In genomic region chr12:120584343-120585149, GRCh38 we compare ENCODE assay signal across 1 cellular context.
A peak's percentile ranks its signal among the peaks of the same experiment; 100 is the strongest.
TF ChIP-seq lines count a peak whose summit lies in the region.

No MANE protein-coding gene starts in this region.

TF ChIP-seq in HepG2, 621 proteins besides CTCF, POLR2A, EP300 and RAD21 (continued from another document and continues in another):
- TF ChIP-seq FOXA1 (IDR thresholded peaks at IDR 0.05), result no peak
- TF ChIP-seq FOXA1 (CRISPR knock-in tag; IDR thresholded peaks at IDR 0.05), result no peak
- TF ChIP-seq MATR3 (CRISPR knock-in tag; IDR thresholded peaks at IDR 0.05), result no peak
- TF ChIP-seq ZNF24 (IDR thresholded peaks at IDR 0.05), result peak; percentile 78
- no peak for TF ChIP-seq MYNN (CRISPR knock-in tag; IDR thresholded peaks at IDR 0.05; ENCODE audit: low read depth)
- TF ChIP-seq, protein P1, sequence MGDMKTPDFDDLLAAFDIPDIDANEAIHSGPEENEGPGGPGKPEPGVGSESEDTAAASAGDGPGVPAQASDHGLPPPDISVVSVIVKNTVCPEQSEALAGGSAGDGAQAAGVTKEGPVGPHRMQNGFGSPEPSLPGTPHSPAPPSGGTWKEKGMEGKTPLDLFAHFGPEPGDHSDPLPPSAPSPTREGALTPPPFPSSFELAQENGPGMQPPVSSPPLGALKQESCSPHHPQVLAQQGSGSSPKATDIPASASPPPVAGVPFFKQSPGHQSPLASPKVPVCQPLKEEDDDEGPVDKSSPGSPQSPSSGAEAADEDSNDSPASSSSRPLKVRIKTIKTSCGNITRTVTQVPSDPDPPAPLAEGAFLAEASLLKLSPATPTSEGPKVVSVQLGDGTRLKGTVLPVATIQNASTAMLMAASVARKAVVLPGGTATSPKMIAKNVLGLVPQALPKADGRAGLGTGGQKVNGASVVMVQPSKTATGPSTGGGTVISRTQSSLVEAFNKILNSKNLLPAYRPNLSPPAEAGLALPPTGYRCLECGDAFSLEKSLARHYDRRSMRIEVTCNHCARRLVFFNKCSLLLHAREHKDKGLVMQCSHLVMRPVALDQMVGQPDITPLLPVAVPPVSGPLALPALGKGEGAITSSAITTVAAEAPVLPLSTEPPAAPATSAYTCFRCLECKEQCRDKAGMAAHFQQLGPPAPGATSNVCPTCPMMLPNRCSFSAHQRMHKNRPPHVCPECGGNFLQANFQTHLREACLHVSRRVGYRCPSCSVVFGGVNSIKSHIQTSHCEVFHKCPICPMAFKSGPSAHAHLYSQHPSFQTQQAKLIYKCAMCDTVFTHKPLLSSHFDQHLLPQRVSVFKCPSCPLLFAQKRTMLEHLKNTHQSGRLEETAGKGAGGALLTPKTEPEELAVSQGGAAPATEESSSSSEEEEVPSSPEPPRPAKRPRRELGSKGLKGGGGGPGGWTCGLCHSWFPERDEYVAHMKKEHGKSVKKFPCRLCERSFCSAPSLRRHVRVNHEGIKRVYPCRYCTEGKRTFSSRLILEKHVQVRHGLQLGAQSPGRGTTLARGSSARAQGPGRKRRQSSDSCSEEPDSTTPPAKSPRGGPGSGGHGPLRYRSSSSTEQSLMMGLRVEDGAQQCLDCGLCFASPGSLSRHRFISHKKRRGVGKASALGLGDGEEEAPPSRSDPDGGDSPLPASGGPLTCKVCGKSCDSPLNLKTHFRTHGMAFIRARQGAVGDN (CRISPR knock-in tag; IDR thresholded peaks at IDR 0.05), result peak; percentile 63
- TF ChIP-seq CREB1 (IDR thresholded peaks at IDR 0.05), result no peak
- TF ChIP-seq CREB1 (CRISPR knock-in tag; IDR thresholded peaks at IDR 0.05), result no peak
- TF ChIP-seq ZNF879 (CRISPR knock-in tag; IDR thresholded peaks at IDR 0.05), result no peak
- 0 out of 2 replicates have a peak, but pooled peaks have one; percentile 46 for TF ChIP-seq ZNF274 (CRISPR knock-in tag; IDR thresholded peaks at IDR 0.05)
- TF ChIP-seq NKX3-1 (CRISPR knock-in tag; IDR thresholded peaks at IDR 0.05), result no peak
- no peak for TF ChIP-seq POLR2AphosphoS2 (IDR thresholded peaks at IDR 0.05; ENCODE audit: low read depth, low read length)
- no peak for TF ChIP-seq ZFP62 (CRISPR knock-in tag; IDR thresholded peaks at IDR 0.05)
- peak; percentile 38 for TF ChIP-seq STAG1 (CRISPR knock-in tag; IDR thresholded peaks at IDR 0.05)
- TF ChIP-seq ZNF564 (CRISPR knock-in tag; IDR thresholded peaks at IDR 0.05), result no peak
- TF ChIP-seq ZNF282 (IDR thresholded peaks at IDR 0.05; ENCODE audit: partially characterized antibody), result no peak
- TF ChIP-seq, protein P2, sequence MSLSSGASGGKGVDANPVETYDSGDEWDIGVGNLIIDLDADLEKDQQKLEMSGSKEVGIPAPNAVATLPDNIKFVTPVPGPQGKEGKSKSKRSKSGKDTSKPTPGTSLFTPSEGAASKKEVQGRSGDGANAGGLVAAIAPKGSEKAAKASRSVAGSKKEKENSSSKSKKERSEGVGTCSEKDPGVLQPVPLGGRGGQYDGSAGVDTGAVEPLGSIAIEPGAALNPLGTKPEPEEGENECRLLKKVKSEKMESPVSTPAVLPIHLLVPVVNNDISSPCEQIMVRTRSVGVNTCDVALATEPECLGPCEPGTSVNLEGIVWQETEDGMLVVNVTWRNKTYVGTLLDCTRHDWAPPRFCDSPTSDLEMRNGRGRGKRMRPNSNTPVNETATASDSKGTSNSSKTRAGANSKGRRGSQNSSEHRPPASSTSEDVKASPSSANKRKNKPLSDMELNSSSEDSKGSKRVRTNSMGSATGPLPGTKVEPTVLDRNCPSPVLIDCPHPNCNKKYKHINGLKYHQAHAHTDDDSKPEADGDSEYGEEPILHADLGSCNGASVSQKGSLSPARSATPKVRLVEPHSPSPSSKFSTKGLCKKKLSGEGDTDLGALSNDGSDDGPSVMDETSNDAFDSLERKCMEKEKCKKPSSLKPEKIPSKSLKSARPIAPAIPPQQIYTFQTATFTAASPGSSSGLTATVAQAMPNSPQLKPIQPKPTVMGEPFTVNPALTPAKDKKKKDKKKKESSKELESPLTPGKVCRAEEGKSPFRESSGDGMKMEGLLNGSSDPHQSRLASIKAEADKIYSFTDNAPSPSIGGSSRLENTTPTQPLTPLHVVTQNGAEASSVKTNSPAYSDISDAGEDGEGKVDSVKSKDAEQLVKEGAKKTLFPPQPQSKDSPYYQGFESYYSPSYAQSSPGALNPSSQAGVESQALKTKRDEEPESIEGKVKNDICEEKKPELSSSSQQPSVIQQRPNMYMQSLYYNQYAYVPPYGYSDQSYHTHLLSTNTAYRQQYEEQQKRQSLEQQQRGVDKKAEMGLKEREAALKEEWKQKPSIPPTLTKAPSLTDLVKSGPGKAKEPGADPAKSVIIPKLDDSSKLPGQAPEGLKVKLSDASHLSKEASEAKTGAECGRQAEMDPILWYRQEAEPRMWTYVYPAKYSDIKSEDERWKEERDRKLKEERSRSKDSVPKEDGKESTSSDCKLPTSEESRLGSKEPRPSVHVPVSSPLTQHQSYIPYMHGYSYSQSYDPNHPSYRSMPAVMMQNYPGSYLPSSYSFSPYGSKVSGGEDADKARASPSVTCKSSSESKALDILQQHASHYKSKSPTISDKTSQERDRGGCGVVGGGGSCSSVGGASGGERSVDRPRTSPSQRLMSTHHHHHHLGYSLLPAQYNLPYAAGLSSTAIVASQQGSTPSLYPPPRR (CRISPR knock-in tag; IDR thresholded peaks at IDR 0.05; ENCODE audit: borderline replicate concordance), result no peak
- TF ChIP-seq SMC3 (IDR thresholded peaks at IDR 0.05; ENCODE audit: low read length), result no peak
- TF ChIP-seq, protein P3, sequence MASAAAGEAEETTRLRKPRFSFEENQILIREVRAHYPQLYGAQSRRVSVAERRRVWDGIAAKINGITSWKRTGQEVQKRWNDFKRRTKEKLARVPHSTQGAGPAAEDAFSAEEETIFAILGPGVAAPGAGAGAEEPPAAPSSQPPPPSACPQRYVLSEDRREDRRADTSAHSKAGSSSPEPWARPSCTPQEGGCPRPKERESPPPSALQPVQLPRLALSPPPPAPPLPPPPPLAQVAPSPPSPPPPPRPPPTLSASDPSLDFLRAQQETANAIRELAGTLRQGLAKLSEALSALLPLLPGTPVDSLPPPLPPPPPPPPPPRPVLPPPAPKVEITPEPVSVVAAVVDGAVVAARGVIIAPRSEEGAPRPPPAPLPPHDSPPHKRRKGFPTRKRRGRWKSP (CRISPR knock-in tag; IDR thresholded peaks at IDR 0.05), result peak; percentile 71; the same call in 1 of the 2 replicates
- TF ChIP-seq ZNF33B (CRISPR knock-in tag; IDR thresholded peaks at IDR 0.05), result no peak
- no peak for TF ChIP-seq AGO1 (IDR thresholded peaks at IDR 0.05; ENCODE audit: low read depth, low read length, poor library complexity, severe bottlenecking)
- no peak for TF ChIP-seq PBX3 (CRISPR knock-in tag; IDR thresholded peaks at IDR 0.05; ENCODE audit: borderline replicate concordance)
- no peak for TF ChIP-seq ZHX2 (IDR thresholded peaks at IDR 0.05; ENCODE audit: low read depth)
- no peak for TF ChIP-seq ZHX2 (CRISPR knock-in tag; IDR thresholded peaks at IDR 0.05; ENCODE audit: borderline replicate concordance)
- no peak for TF ChIP-seq GFI1 (CRISPR knock-in tag; IDR thresholded peaks at IDR 0.05; ENCODE audit: borderline replicate concordance)
- no peak for TF ChIP-seq ZNF558 (CRISPR knock-in tag; IDR thresholded peaks at IDR 0.05; ENCODE audit: borderline replicate concordance)
- no peak for TF ChIP-seq ZNF207 (IDR thresholded peaks at IDR 0.05; ENCODE audit: borderline replicate concordance)
- TF ChIP-seq, protein P4, sequence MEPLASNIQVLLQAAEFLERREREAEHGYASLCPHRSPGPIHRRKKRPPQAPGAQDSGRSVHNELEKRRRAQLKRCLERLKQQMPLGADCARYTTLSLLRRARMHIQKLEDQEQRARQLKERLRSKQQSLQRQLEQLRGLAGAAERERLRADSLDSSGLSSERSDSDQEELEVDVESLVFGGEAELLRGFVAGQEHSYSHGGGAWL (CRISPR knock-in tag; IDR thresholded peaks at IDR 0.05), result peak; percentile 29; the same call in 1 of the 2 replicates
- 0 out of 2 replicates have a peak, but pooled peaks have one; percentile 43 for TF ChIP-seq WIZ (CRISPR knock-in tag; IDR thresholded peaks at IDR 0.05)
- no peak for TF ChIP-seq ARNT2 (CRISPR knock-in tag; IDR thresholded peaks at IDR 0.05; ENCODE audit: low read depth)
- no peak for TF ChIP-seq ZNF75D (CRISPR knock-in tag; IDR thresholded peaks at IDR 0.05; ENCODE audit: borderline replicate concordance)
- TF ChIP-seq ZNF362 (CRISPR knock-in tag; IDR thresholded peaks at IDR 0.05; ENCODE audit: borderline replicate concordance), result peak; percentile 33; the same call in 1 of the 2 replicates
- TF ChIP-seq PHF20 (CRISPR knock-in tag; IDR thresholded peaks at IDR 0.05), result no peak
- no peak for TF ChIP-seq YY1 (IDR thresholded peaks at IDR 0.05; ENCODE audit: insufficient read depth, insufficient replicate concordance, low read depth, low read length)
- TF ChIP-seq, protein P5, sequence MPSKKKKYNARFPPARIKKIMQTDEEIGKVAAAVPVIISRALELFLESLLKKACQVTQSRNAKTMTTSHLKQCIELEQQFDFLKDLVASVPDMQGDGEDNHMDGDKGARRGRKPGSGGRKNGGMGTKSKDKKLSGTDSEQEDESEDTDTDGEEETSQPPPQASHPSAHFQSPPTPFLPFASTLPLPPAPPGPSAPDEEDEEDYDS (CRISPR knock-in tag; IDR thresholded peaks at IDR 0.05), result no peak
- no peak for TF ChIP-seq ZBTB21 (CRISPR knock-in tag; IDR thresholded peaks at IDR 0.05)
- TF ChIP-seq, protein P6, sequence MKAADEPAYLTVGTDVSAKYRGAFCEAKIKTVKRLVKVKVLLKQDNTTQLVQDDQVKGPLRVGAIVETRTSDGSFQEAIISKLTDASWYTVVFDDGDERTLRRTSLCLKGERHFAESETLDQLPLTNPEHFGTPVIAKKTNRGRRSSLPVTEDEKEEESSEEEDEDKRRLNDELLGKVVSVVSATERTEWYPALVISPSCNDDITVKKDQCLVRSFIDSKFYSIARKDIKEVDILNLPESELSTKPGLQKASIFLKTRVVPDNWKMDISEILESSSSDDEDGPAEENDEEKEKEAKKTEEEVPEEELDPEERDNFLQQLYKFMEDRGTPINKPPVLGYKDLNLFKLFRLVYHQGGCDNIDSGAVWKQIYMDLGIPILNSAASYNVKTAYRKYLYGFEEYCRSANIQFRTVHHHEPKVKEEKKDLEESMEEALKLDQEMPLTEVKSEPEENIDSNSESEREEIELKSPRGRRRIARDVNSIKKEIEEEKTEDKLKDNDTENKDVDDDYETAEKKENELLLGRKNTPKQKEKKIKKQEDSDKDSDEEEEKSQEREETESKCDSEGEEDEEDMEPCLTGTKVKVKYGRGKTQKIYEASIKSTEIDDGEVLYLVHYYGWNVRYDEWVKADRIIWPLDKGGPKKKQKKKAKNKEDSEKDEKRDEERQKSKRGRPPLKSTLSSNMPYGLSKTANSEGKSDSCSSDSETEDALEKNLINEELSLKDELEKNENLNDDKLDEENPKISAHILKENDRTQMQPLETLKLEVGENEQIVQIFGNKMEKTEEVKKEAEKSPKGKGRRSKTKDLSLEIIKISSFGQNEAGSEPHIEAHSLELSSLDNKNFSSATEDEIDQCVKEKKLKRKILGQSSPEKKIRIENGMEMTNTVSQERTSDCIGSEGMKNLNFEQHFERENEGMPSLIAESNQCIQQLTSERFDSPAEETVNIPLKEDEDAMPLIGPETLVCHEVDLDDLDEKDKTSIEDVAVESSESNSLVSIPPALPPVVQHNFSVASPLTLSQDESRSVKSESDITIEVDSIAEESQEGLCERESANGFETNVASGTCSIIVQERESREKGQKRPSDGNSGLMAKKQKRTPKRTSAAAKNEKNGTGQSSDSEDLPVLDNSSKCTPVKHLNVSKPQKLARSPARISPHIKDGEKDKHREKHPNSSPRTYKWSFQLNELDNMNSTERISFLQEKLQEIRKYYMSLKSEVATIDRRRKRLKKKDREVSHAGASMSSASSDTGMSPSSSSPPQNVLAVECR (CRISPR knock-in tag; IDR thresholded peaks at IDR 0.05; ENCODE audit: borderline replicate concordance), result no peak
